8 cellular contexts compared by ENCODE assay signal in genomic region chr15:78065973-78066946, GRCh38. TPM values are rescaled to one million over a fixed set of nuclear protein-coding genes. Genes with fewer than 3 reads are reported as not detected.
DNase-seq lines count a peak whose midpoint lies in the region; ATAC-seq and TF ChIP-seq lines count a peak whose summit lies in the region.

No MANE protein-coding gene starts in this region.

- no peaks in the 10 kb centered on the region for H3K9me3 Mint-ChIP-seq in CD4-positive, alpha-beta memory T cell

- no peak for TF ChIP-seq CTCF in MM.1S (IDR thresholded peaks at IDR 0.05; ENCODE audit: low read length)
- TF ChIP-seq CTCF in uterus (IDR thresholded peaks at IDR 0.05): no peak

- peak; percentile 39 for ATAC-seq in GM19467 (IDR thresholded peaks at IDR 0.05; ENCODE audit: unreplicated experiment)

- H3K4me3 Mint-ChIP-seq in CD4-positive, alpha-beta memory T cell: peak overlapping the region in 1 of 8 donors; percentile 71

- H3K4me1 ChIP-seq in CD4-positive, alpha-beta memory T cell (ENCODE audit: insufficient read depth, low read length): peaks cover 98% of the 10 kb centered on the region
- H3K4me1 ChIP-seq in MM.1S (ENCODE audit: low read length) (peaks cover 76% of the 10 kb centered on the region), uterus (peaks cover 32 to 40% of the 10 kb centered on the region in 2 donors)

- H3K27me3 Mint-ChIP-seq in CD4-positive, alpha-beta memory T cell: no peaks in the 10 kb centered on the region

- peaks cover 0 to 5% of the 10 kb centered on the region in 2 donors for H3K36me3 Mint-ChIP-seq in CD4-positive, alpha-beta memory T cell

- no peak for TF ChIP-seq POLR2A in uterus (IDR thresholded peaks at IDR 0.05)

- H3K27ac Mint-ChIP-seq in CD4-positive, alpha-beta memory T cell: no peak overlapping the region

- H3K9me2 ChIP-seq in MM.1S (replicated peaks; ENCODE audit: insufficient read depth, low read length): no peaks in the 10 kb centered on the region

- H3K36me3 ChIP-seq in CD4-positive, alpha-beta memory T cell (ENCODE audit: insufficient read depth, low read length): no peaks in the 10 kb centered on the region
- H3K36me3 ChIP-seq in MM.1S (replicated peaks; ENCODE audit: insufficient read depth, low read length): no peaks in the 10 kb centered on the region
- H3K36me3 ChIP-seq in uterus: no peaks in the 10 kb centered on the region

- H3K9ac ChIP-seq in MM.1S (ENCODE audit: low read length): no peak overlapping the region

- peaks cover 1 to 68% (median 24%) of the 10 kb centered on the region in 4 donors for H3K4me1 Mint-ChIP-seq in CD4-positive, alpha-beta memory T cell

- H3F3A ChIP-seq in MM.1S (ENCODE audit: insufficient read depth, low read length): peaks cover 49% of the 10 kb centered on the region

- CTCF ChIA-PET in CD4-positive, alpha-beta memory T cell (lab: Charles Lee; ENCODE audit: partially characterized antibody): interaction anchor here (1.0 to 4.9 kb wide), 8 partner anchors 9 to 107 kb away, joined by 3 to 78 read pairs (median 7); partner anchors contain the start of gene TBC1D2B

- H3K4me2 ChIP-seq in MM.1S (ENCODE audit: low read depth, low read length): peak overlapping the region; percentile 81

- peaks cover 84% of the 10 kb centered on the region for H3K79me2 ChIP-seq in MM.1S (ENCODE audit: low read length)

- no peak for DNase-seq in CD4-positive, alpha-beta memory T cell
- DNase-seq in MM.1S (peak; percentile 58), germinal center (ENCODE audit: low spot score) (peak; percentile 53), uterus (no peak), activated gamma-delta T cell (lab: John Stamatoyannopoulos, UW) (no peak), NCI-H82 (lab: John Stamatoyannopoulos, UW) (no peak), HT-29 (ENCODE audit: low spot score) (no peak)

- H3K4me3 ChIP-seq in CD4-positive, alpha-beta memory T cell (ENCODE audit: low read length in 2 of 2): peak overlapping the region; percentile 19 to 23
- H3K4me3 ChIP-seq in MM.1S (ENCODE audit: low read length) (peak overlapping the region; percentile 25), uterus (no peak overlapping the region)

- no peaks in the 10 kb centered on the region for H3K9me3 ChIP-seq in CD4-positive, alpha-beta memory T cell (ENCODE audit: control insufficient read depth in 1 of 2, low read length in 2 of 2)
- H3K9me3 ChIP-seq in MM.1S (replicated peaks; ENCODE audit: insufficient read depth, low read length): no peaks in the 10 kb centered on the region
- no peaks in the 10 kb centered on the region for H3K9me3 ChIP-seq in uterus

- POLR2A ChIA-PET in CD4-positive, alpha-beta memory T cell (lab: Charles Lee; ENCODE audit: partially characterized antibody): interaction anchor here (1.0 to 16.7 kb wide), 4 partner anchors 11 to 39 kb away, joined by 3 to 984 read pairs (median 22); partner anchors contain the start of gene TBC1D2B

- peak overlapping the region; percentile 72 for H3K27ac ChIP-seq in CD4-positive, alpha-beta memory T cell (ENCODE audit: low read depth, low read length)
- H3K27ac ChIP-seq in MM.1S (ENCODE audit: low read length) (peak overlapping the region; percentile 56; the same call in 1 of the 2 replicates), uterus (peak overlapping the region; percentile 82 to 92)

- intact Hi-C loops in CD4-positive, alpha-beta memory T cell (cut with micrococcal nuclease): loop anchor here (1.0 kb wide), 1 partner anchor 9 kb away; no protein-coding TSS in a partner anchor
- intact Hi-C loops in uterus (cut with DNase I; ENCODE audit: low total_unique reads): no loop called here

- H2AFZ ChIP-seq in MM.1S (ENCODE audit: low read length): no peak overlapping the region

- no peaks in the 10 kb centered on the region for H3K27me3 ChIP-seq in CD4-positive, alpha-beta memory T cell (ENCODE audit: insufficient read depth, low read length)
- H3K27me3 ChIP-seq in MM.1S (replicated peaks; ENCODE audit: insufficient read depth, low read length) (no peaks in the 10 kb centered on the region), uterus (no peaks in the 10 kb centered on the region)

- H4K20me1 ChIP-seq in MM.1S (ENCODE audit: insufficient read depth, low read length): no peaks in the 10 kb centered on the region

RNA-seq across cellular contexts. Expression of gene TBC1D2B, which starts 11.3 kb away (rescaled TPM):
- total RNA-seq in CD4-positive, alpha-beta memory T cell: 100 to 1,000 TPM in 1 of 2 experiments, 10 to 100 TPM in 1; 98.1 to 114 TPM
- polyA plus RNA-seq in CD4-positive, alpha-beta memory T cell: 10 to 100 TPM in 1 of 2 donors, 1 to 10 TPM in 1; 5.6 to 35.4 TPM
- 10 to 100 TPM; 27.7 to 89.0 (median 57.9) TPM for total RNA-seq in uterus
- 20.4 and 25.1 TPM in 2 replicates for total RNA-seq in HT-29 (2014; rRNA removed; shearing (Covaris generic))

RNA-seq across cellular contexts. Expression of gene SH2D7, which starts 26.1 kb away (rescaled TPM):
- not detected for total RNA-seq in CD4-positive, alpha-beta memory T cell
- polyA plus RNA-seq in CD4-positive, alpha-beta memory T cell: not detected
- not detected for total RNA-seq in uterus
- total RNA-seq in HT-29 (2014; rRNA removed; shearing (Covaris generic)): 0.05 TPM in 1 of 2 replicates, not detected in the other

Comparison
In these comparisons a context has a peak if more than half of its experiments do, and no peak if none do; other contexts are left out.
1. DNase-seq: peak in MM.1S (single experiment) and germinal center (single experiment); none in CD4-positive, alpha-beta memory T cell (0 of 5), uterus (0 of 2), activated gamma-delta T cell (single experiment), NCI-H82 (single experiment) and HT-29 (single experiment).
2. H3K4me3 ChIP-seq: peak in CD4-positive, alpha-beta memory T cell (2 of 2) and MM.1S (single experiment); none in uterus (0 of 2).
3. Peak in every context shown above with its lines, with median percentiles within 50 percentile points of each other: H3K27ac ChIP-seq.